1 cellular context compared by ENCODE assay signal in the genomic region with DNA sequence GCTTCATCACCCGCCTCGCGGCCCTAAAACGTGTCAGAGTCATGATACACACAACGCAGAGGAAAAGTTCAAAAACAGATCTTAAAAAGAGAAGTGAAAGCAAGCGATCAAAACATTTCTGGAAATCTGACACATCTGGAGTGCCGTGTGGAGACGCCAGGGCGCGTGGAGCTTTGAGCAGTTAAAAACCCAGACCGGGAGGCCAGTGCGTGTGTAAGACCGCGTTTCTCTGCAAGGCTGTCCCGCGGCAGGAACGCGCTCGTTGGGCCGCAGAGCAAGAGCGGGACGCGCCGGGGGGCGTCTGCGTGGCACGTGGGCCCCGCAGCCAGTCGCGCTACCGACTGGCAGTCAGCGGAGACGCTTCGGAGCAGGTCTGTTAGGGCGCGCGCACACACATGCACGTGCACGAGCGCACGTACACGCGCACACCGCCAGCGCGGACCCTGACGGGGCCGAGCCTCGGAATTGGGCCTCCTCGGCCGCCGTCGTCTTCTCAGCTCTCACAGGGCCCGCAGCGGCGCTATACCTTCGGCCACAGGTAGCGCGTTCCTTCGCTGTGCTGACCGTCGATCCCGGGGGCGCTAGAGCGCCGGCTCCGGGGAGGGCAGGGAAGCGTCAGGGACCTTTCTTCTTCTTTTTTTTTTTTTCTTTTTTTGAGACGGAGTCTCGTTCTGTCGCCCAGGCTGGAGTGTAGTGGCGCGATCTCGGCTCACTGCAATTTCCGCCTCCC.
TF ChIP-seq lines count a peak whose summit lies in the region.

No MANE protein-coding gene starts in this region.

TF ChIP-seq in K562, 482 proteins besides CTCF, POLR2A, EP300 and RAD21 (continued from another document and continues in another):
- TF ChIP-seq, protein P1, sequence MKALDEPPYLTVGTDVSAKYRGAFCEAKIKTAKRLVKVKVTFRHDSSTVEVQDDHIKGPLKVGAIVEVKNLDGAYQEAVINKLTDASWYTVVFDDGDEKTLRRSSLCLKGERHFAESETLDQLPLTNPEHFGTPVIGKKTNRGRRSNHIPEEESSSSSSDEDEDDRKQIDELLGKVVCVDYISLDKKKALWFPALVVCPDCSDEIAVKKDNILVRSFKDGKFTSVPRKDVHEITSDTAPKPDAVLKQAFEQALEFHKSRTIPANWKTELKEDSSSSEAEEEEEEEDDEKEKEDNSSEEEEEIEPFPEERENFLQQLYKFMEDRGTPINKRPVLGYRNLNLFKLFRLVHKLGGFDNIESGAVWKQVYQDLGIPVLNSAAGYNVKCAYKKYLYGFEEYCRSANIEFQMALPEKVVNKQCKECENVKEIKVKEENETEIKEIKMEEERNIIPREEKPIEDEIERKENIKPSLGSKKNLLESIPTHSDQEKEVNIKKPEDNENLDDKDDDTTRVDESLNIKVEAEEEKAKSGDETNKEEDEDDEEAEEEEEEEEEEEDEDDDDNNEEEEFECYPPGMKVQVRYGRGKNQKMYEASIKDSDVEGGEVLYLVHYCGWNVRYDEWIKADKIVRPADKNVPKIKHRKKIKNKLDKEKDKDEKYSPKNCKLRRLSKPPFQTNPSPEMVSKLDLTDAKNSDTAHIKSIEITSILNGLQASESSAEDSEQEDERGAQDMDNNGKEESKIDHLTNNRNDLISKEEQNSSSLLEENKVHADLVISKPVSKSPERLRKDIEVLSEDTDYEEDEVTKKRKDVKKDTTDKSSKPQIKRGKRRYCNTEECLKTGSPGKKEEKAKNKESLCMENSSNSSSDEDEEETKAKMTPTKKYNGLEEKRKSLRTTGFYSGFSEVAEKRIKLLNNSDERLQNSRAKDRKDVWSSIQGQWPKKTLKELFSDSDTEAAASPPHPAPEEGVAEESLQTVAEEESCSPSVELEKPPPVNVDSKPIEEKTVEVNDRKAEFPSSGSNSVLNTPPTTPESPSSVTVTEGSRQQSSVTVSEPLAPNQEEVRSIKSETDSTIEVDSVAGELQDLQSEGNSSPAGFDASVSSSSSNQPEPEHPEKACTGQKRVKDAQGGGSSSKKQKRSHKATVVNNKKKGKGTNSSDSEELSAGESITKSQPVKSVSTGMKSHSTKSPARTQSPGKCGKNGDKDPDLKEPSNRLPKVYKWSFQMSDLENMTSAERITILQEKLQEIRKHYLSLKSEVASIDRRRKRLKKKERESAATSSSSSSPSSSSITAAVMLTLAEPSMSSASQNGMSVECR (CRISPR knock-in tag; IDR thresholded peaks at IDR 0.05) = 0 out of 2 replicates have a peak, but pooled peaks have one; percentile 27
- TF ChIP-seq RFX5 (IDR thresholded peaks at IDR 0.05; ENCODE audit: low read depth, low read length) (no peak), EZH2 (IDR thresholded peaks at IDR 0.05; ENCODE audit: borderline replicate concordance, low read depth, low read length) (no peak), SOX6 (IDR thresholded peaks at IDR 0.05) (0 out of 2 replicates have a peak, but pooled peaks have one; percentile 34), ZBTB49 (CRISPR knock-in tag; IDR thresholded peaks at IDR 0.05; ENCODE audit: borderline replicate concordance) (no peak), MXI1 (IDR thresholded peaks at IDR 0.05; ENCODE audit: low read depth, low read length) (no peak), E2F4 (CRISPR knock-in tag; IDR thresholded peaks at IDR 0.05; ENCODE audit: low read depth) (peak; percentile 72; the same call in 1 of the 2 replicates), ZNF143 (CRISPR knock-in tag; IDR thresholded peaks at IDR 0.05) (no peak), FOSL1 (tag; conservative IDR thresholded peaks at IDR 0.05) (0 out of 2 replicates have a peak, but pooled peaks have one; percentile 21), ESRRB (CRISPR knock-in tag; IDR thresholded peaks at IDR 0.05; ENCODE audit: borderline replicate concordance) (no peak), DNMT1 (IDR thresholded peaks at IDR 0.05) (no peak), ZNF766 (CRISPR knock-in tag; conservative IDR thresholded peaks at IDR 0.05) (peak; percentile 64; the same call in 1 of the 2 replicates), ZNF511 (CRISPR knock-in tag; IDR thresholded peaks at IDR 0.05) (peak; percentile 95), ZNF79 (CRISPR knock-in tag; IDR thresholded peaks at IDR 0.05; ENCODE audit: low read depth) (no peak), LEF1 (IDR thresholded peaks at IDR 0.05) (no peak), ZNF77 (CRISPR knock-in tag; IDR thresholded peaks at IDR 0.05) (no peak), BRD9 (IDR thresholded peaks at IDR 0.05; ENCODE audit: low read depth, partially characterized antibody) (no peak), E4F1 (CRISPR knock-in tag; IDR thresholded peaks at IDR 0.05; ENCODE audit: borderline replicate concordance) (no peak), ZNF212 (CRISPR knock-in tag; IDR thresholded peaks at IDR 0.05) (no peak), SMARCA4 (IDR thresholded peaks at IDR 0.05) (peak; percentile 63), ZNF780A (CRISPR knock-in tag; IDR thresholded peaks at IDR 0.05) (no peak), CBX8 (IDR thresholded peaks at IDR 0.05; ENCODE audit: borderline replicate concordance, extremely low read depth, low read depth, low read length, poor library complexity, severe bottlenecking) (no peak), HDAC6 (IDR thresholded peaks at IDR 0.05; ENCODE audit: low read depth, low read length) (no peak), CREB3L1 (IDR thresholded peaks at IDR 0.05; ENCODE audit: borderline replicate concordance, low read depth) (peak; percentile 59; the same call in 1 of the 2 replicates), ZNF695 (CRISPR knock-in tag; IDR thresholded peaks at IDR 0.05) (no peak), KAT8 (IDR thresholded peaks at IDR 0.05; ENCODE audit: low read depth) (no peak), ZNF384 (IDR thresholded peaks at IDR 0.05; ENCODE audit: low read depth, low read length) (peak; percentile 84), ZNF707 (CRISPR knock-in tag; conservative IDR thresholded peaks at IDR 0.05) (no peak), KLF6 (CRISPR knock-in tag; IDR thresholded peaks at IDR 0.05; ENCODE audit: borderline replicate concordance) (no peak), BCL6 (CRISPR knock-in tag; IDR thresholded peaks at IDR 0.05) (no peak), PTRF (tag; IDR thresholded peaks at IDR 0.05) (no peak), NONO (IDR thresholded peaks at IDR 0.05; ENCODE audit: low read depth in 2 of 2, low read length in 1 of 2) (0 out of 4 replicates have a peak, but pooled peaks of 1 of the 2 experiments have one; percentile 22), ZNF12 (CRISPR knock-in tag; IDR thresholded peaks at IDR 0.05) (no peak), CTBP1 (IDR thresholded peaks at IDR 0.05; ENCODE audit: borderline replicate concordance) (peak; percentile 83)
- TF ChIP-seq, protein P2, sequence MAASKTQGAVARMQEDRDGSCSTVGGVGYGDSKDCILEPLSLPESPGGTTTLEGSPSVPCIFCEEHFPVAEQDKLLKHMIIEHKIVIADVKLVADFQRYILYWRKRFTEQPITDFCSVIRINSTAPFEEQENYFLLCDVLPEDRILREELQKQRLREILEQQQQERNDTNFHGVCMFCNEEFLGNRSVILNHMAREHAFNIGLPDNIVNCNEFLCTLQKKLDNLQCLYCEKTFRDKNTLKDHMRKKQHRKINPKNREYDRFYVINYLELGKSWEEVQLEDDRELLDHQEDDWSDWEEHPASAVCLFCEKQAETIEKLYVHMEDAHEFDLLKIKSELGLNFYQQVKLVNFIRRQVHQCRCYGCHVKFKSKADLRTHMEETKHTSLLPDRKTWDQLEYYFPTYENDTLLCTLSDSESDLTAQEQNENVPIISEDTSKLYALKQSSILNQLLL (CRISPR knock-in tag; IDR thresholded peaks at IDR 0.05; ENCODE audit: borderline replicate concordance) = no peak
- TF ChIP-seq, protein P3, sequence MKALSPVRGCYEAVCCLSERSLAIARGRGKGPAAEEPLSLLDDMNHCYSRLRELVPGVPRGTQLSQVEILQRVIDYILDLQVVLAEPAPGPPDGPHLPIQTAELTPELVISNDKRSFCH (CRISPR knock-in tag; IDR thresholded peaks at IDR 0.05) = no peak
- TF ChIP-seq, protein P3 (tag; IDR thresholded peaks at IDR 0.05) = peak; percentile 79
- TF ChIP-seq, protein P4, sequence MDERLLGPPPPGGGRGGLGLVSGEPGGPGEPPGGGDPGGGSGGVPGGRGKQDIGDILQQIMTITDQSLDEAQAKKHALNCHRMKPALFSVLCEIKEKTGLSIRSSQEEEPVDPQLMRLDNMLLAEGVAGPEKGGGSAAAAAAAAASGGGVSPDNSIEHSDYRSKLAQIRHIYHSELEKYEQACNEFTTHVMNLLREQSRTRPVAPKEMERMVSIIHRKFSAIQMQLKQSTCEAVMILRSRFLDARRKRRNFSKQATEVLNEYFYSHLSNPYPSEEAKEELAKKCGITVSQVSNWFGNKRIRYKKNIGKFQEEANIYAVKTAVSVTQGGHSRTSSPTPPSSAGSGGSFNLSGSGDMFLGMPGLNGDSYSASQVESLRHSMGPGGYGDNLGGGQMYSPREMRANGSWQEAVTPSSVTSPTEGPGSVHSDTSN (CRISPR knock-in tag; IDR thresholded peaks at IDR 0.05; ENCODE audit: low read depth) = no peak
- TF ChIP-seq, protein P4 (tag; conservative IDR thresholded peaks at IDR 0.05; ENCODE audit: low read depth) = no peak
- TF ChIP-seq, protein P5, sequence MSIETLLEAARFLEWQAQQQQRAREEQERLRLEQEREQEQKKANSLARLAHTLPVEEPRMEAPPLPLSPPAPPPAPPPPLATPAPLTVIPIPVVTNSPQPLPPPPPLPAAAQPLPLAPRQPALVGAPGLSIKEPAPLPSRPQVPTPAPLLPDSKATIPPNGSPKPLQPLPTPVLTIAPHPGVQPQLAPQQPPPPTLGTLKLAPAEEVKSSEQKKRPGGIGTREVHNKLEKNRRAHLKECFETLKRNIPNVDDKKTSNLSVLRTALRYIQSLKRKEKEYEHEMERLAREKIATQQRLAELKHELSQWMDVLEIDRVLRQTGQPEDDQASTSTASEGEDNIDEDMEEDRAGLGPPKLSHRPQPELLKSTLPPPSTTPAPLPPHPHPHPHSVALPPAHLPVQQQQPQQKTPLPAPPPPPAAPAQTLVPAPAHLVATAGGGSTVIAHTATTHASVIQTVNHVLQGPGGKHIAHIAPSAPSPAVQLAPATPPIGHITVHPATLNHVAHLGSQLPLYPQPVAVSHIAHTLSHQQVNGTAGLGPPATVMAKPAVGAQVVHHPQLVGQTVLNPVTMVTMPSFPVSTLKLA (conservative IDR thresholded peaks at IDR 0.05) = peak; percentile 65 to 84; a peak in 3 of 4 replicates
